7 cellular contexts compared by ENCODE assay signal in the genomic region with DNA sequence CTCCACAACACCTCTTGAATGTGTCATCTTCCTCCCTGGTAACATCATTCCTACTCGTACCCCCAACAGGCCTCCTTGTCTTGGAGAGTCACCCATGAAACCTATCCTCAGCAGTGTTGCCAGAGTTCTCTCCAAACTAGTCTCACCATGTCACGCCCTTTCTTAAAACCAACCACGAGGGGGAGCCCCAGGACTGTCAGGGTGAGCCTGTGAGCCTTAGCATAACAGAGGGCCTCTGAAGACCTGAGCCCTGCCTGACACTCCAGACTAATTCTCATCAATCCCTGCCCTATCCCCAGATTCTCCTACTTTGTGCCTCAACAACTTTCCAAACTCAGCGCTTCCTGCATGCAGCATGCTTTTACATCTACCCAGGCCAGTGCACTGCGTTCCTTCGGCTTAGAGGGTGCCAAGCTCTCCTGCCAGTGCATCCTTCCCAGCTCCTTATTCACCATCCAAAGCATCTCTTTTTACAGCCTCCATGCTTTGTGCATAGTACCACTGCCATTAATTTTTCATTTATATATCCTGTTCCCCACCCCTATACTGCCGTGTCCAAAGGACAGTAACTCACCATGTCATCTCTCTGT. TPM values are rescaled to one million over a fixed set of nuclear protein-coding genes. Genes with fewer than 3 reads are reported as not detected.
A peak's percentile ranks its signal among the peaks of the same experiment; 100 is the strongest.
DNase-seq lines count a peak whose midpoint lies in the region; ATAC-seq, FAIRE-seq and TF ChIP-seq lines count a peak whose summit lies in the region.

No MANE protein-coding gene starts in this region.

- FAIRE-seq in GM12892 (lab: Jason Lieb, UNC) = no peak

- DNase-seq in GM12892 (ENCODE audit: insufficient read length) = peak; percentile 36
- peak; percentile 82 for DNase-seq in NB4 (ENCODE audit: low read depth)
- DNase-seq in adipocyte (ENCODE audit: low read depth) = peak; percentile 94
- DNase-seq in left ventricle myocardium inferior = peak; percentile 77
- DNase-seq in retina = peak; percentile 68

- peak; percentile 64 for ATAC-seq in HG02571 (IDR thresholded peaks at IDR 0.05; ENCODE audit: unreplicated experiment)
- peak; percentile 98 for ATAC-seq in SK-N-SH treated with all-trans-retinoic acid at 6 μM for 48 hours

- TF ChIP-seq POLR2A in GM12892 (IDR thresholded peaks at IDR 0.05; ENCODE audit: low read depth, low read length) = no peak
- TF ChIP-seq POLR2A in NB4 (IDR thresholded peaks at IDR 0.05; ENCODE audit: extremely low read depth, insufficient read length) = no peak

- peaks cover 13% of the 10 kb centered on the region for H3K27me3 ChIP-seq in adipocyte (replicated peaks; ENCODE audit: control insufficient read depth, insufficient read depth, low read length)
- H3K27me3 ChIP-seq in left ventricle myocardium inferior (ENCODE audit: low read depth) = no peaks in the 10 kb centered on the region

- H3K36me3 ChIP-seq in adipocyte (ENCODE audit: control insufficient read depth, insufficient read depth, low read length, severe bottlenecking) (no peaks in the 10 kb centered on the region), left ventricle myocardium inferior (no peaks in the 10 kb centered on the region)

- H3K9ac ChIP-seq in adipocyte (ENCODE audit: low read length) = no peak overlapping the region

- H3K4me3 ChIP-seq in NB4 (ENCODE audit: low read depth, low read length) (no peak overlapping the region), adipocyte (ENCODE audit: low read length) (no peak overlapping the region), left ventricle myocardium inferior (no peak overlapping the region)

- intact Hi-C loops in left ventricle myocardium inferior (cut with micrococcal nuclease) = no loop called here

- H3K4me1 ChIP-seq in adipocyte (ENCODE audit: control insufficient read depth, insufficient read depth, low read length) (peaks cover 3% of the 10 kb centered on the region), left ventricle myocardium inferior (peaks cover 36% of the 10 kb centered on the region)

- H3K27ac ChIP-seq in left ventricle myocardium inferior (replicated peaks) = no peak overlapping the region

- TF ChIP-seq CTCF in NB4 (IDR thresholded peaks at IDR 0.05; ENCODE audit: low read depth, low read length) (peak; percentile 76), left ventricle myocardium inferior (IDR thresholded peaks at IDR 0.05; ENCODE audit: borderline replicate concordance) (peak; percentile 87)

- H3K9me3 ChIP-seq in adipocyte (ENCODE audit: control insufficient read depth, low read length) (no peaks in the 10 kb centered on the region), left ventricle myocardium inferior (replicated peaks) (no peaks in the 10 kb centered on the region)

TF ChIP-seq in SK-N-SH treated with all-trans-retinoic acid at 6 μM for 48 hours, 23 proteins besides CTCF, POLR2A, EP300 and RAD21:
- TF ChIP-seq ZFP3 (CRISPR knock-in tag; IDR thresholded peaks at IDR 0.05) = no peak
- no peak for TF ChIP-seq ESRRG (CRISPR knock-in tag; IDR thresholded peaks at IDR 0.05)
- TF ChIP-seq, protein P1, sequence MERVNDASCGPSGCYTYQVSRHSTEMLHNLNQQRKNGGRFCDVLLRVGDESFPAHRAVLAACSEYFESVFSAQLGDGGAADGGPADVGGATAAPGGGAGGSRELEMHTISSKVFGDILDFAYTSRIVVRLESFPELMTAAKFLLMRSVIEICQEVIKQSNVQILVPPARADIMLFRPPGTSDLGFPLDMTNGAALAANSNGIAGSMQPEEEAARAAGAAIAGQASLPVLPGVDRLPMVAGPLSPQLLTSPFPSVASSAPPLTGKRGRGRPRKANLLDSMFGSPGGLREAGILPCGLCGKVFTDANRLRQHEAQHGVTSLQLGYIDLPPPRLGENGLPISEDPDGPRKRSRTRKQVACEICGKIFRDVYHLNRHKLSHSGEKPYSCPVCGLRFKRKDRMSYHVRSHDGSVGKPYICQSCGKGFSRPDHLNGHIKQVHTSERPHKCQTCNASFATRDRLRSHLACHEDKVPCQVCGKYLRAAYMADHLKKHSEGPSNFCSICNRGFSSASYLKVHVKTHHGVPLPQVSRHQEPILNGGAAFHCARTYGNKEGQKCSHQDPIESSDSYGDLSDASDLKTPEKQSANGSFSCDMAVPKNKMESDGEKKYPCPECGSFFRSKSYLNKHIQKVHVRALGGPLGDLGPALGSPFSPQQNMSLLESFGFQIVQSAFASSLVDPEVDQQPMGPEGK (CRISPR knock-in tag; IDR thresholded peaks at IDR 0.05; ENCODE audit: borderline replicate concordance) = no peak
- no peak for TF ChIP-seq TOX (CRISPR knock-in tag; IDR thresholded peaks at IDR 0.05; ENCODE audit: borderline replicate concordance)
- no peak for TF ChIP-seq ZC3H10 (CRISPR knock-in tag; IDR thresholded peaks at IDR 0.05)
TF ChIP-seq in SK-N-SH treated with all-trans-retinoic acid at 6 μM for 48 hours: peak in this region for 0.

RNA-seq across cellular contexts. Expression of a gene that starts 34.2 kb away (rescaled TPM):
- polyA plus RNA-seq in GM12892 (2012; ENCODE audit: missing spikeins) = 0.78 TPM
- 9.4 TPM for total RNA-seq in left ventricle myocardium inferior

Comparison
In these comparisons a context has a peak if more than half of its experiments do, and no peak if none do; other contexts are left out.
1. DNase-seq: peak in every context shown above with its lines; median percentile 94 in adipocyte; 82 in NB4; 77 in left ventricle myocardium inferior; 68 in retina; 36 in GM12892.